ENCODE assay signal across 15 cellular contexts in genomic region chr1:232557096-232557495, GRCh38.
"Had no signal": no experiment of that assay in that cellular context is flagged by ENCODE, and none has a peak within 500 bp of the region (broad histone marks: within the 10 kb centered on the region; RNA-seq: fewer than 3 reads in every experiment).

No MANE protein-coding gene starts in this region.

- DNase-seq: activated CD4-positive, alpha-beta T cell treated with anti-CD3 and anti-CD28 coated beads for 1 hour; activated CD4-positive, alpha-beta T cell treated with anti-CD3 and anti-CD28 coated beads, Interleukin-2, amount 50 U/mL, for 48 hours; activated CD8-positive, alpha-beta memory T cell treated with anti-CD3 and anti-CD28 coated beads, Interleukin-2, amount 10 ng/mL, durations not matched to agents 7 days and 5 days; activated effector memory CD4-positive, alpha-beta T cell treated with anti-CD3 and anti-CD28 coated beads, Interleukin-2, amount 50 U/mL, for 16 hours; activated T-cell treated with anti-CD3 and anti-CD28 coated beads, Interleukin-2, amount 50 U/mL, for 24 hours; right lobe of liver; stimulated activated CD4-positive, alpha-beta T cell treated with anti-CD3 and anti-CD28 coated beads, Interleukin-2, amount 100 ng/mL, for 24 hours; stimulated activated naive CD4-positive, alpha-beta T cell; substantia nigra; T-cell; T1000 had no signal

- H3K36me3 Mint-ChIP-seq: activated CD8-positive, alpha-beta memory T cell treated with anti-CD3 and anti-CD28 coated beads, Interleukin-2, amount 10 ng/mL, durations not matched to agents 7 days and 5 days; activated naive CD8-positive, alpha-beta T cell; T-cell had no signal

- H3K27me3 Mint-ChIP-seq: activated CD8-positive, alpha-beta memory T cell treated with anti-CD3 and anti-CD28 coated beads, Interleukin-2, amount 10 ng/mL, durations not matched to agents 7 days and 5 days; activated naive CD8-positive, alpha-beta T cell; activated T-cell treated with anti-CD3 and anti-CD28 coated beads, Interleukin-2, amount 50 U/mL, for 24 hours; T-cell had no signal

- H3K4me3 ChIP-seq: coronary artery, right lobe of liver had no signal

- ATAC-seq: activated CD8-positive, alpha-beta memory T cell treated with anti-CD3 and anti-CD28 coated beads, Interleukin-2, amount 10 ng/mL, durations not matched to agents 7 days and 5 days; left lobe of liver; right lobe of liver; T-cell had no signal

- H3K4me3 Mint-ChIP-seq: activated CD8-positive, alpha-beta memory T cell treated with anti-CD3 and anti-CD28 coated beads, Interleukin-2, amount 10 ng/mL, durations not matched to agents 7 days and 5 days; activated naive CD8-positive, alpha-beta T cell; activated T-cell treated with anti-CD3 and anti-CD28 coated beads, Interleukin-2, amount 50 U/mL, for 24 hours; T-cell had no signal

- H3K27me3 ChIP-seq: neutrophil, right lobe of liver had no signal

- H3K27ac ChIP-seq: coronary artery, neutrophil, right lobe of liver had no signal

- H3K27ac Mint-ChIP-seq: activated CD8-positive, alpha-beta memory T cell treated with anti-CD3 and anti-CD28 coated beads, Interleukin-2, amount 10 ng/mL, durations not matched to agents 7 days and 5 days; activated naive CD8-positive, alpha-beta T cell; activated T-cell treated with anti-CD3 and anti-CD28 coated beads, Interleukin-2, amount 50 U/mL, for 24 hours; T-cell had no signal

- H3K9me3 Mint-ChIP-seq: activated T-cell treated with anti-CD3 and anti-CD28 coated beads, Interleukin-2, amount 50 U/mL, for 24 hours; T-cell had no signal

- H3K9me3 ChIP-seq: neutrophil, right lobe of liver had no signal

- H3K36me3 ChIP-seq: neutrophil, right lobe of liver had no signal

- H3K4me1 ChIP-seq: right lobe of liver had no signal
